9 cellular contexts compared by ENCODE assay signal in genomic region chr12:89166525-89166934, GRCh38.
A peak's percentile ranks its signal among the peaks of the same experiment; 100 is the strongest.
DNase-seq lines count a peak whose midpoint lies in the region; ATAC-seq and TF ChIP-seq lines count a peak whose summit lies in the region.
"Had no signal": no experiment of that assay in that cellular context is flagged by ENCODE, and none has a peak within 500 bp of the region (broad histone marks: within the 10 kb centered on the region; RNA-seq: fewer than 3 reads in every experiment).

No MANE protein-coding gene starts in this region.

- H3K4me1 ChIP-seq in left lung, result peaks cover 5 to 35% of the 10 kb centered on the region in 2 donors
- no peaks in the 10 kb centered on the region for H3K4me1 ChIP-seq in ovary (ENCODE audit: insufficient read depth)

- TF ChIP-seq CTCF in left lung (IDR thresholded peaks at IDR 0.05), result no peak
- no peak for TF ChIP-seq CTCF in ovary (IDR thresholded peaks at IDR 0.05)

- H3K27ac ChIP-seq in left lung (peak overlapping the region in 1 of 2 donors; percentile 71), ovary (no peak overlapping the region)
- H3K27ac ChIP-seq: SK-N-MC had no signal

- TF ChIP-seq EP300 in ovary (IDR thresholded peaks at IDR 0.05), result no peak

- intact Hi-C loops in left lung (cut with DNase I), result no loop called here
- intact Hi-C loops in ovary (cut with DNase I), result no loop called here

- 19 to 38% (median 33%) methylated on average over 1 of the region's 1 CpG for WGBS in ovary, 3 donors

- H3K4me3 ChIP-seq in left lung, result no peak overlapping the region
- no peak overlapping the region for H3K4me3 ChIP-seq in ovary
- H3K4me3 ChIP-seq: SK-N-MC had no signal

- no peak for TF ChIP-seq POLR2A in ovary (IDR thresholded peaks at IDR 0.05)

- no peaks in the 10 kb centered on the region for H3K9me3 ChIP-seq in left lung
- no peaks in the 10 kb centered on the region for H3K9me3 ChIP-seq in ovary

- H3K36me3 ChIP-seq in left lung, result no peaks in the 10 kb centered on the region
- H3K36me3 ChIP-seq in ovary, result no peaks in the 10 kb centered on the region

- DNase-seq in SIG-M5 (lab: John Stamatoyannopoulos, UW) (peak; percentile 78), left lung (no peak), LoVo (ENCODE audit: low spot score) (no peak), ovary (no peak)
- no peak for DNase-seq in activated CD8-positive, alpha-beta memory T cell treated with anti-CD3 and anti-CD28 coated beads, Interleukin-2, amount 50 U/mL, for 48 hours
- no peak for DNase-seq in activated effector memory CD4-positive, alpha-beta T cell treated with anti-CD3 and anti-CD28 coated beads, Interleukin-2, amount 50 U/mL, for 16 hours

- H3K27me3 ChIP-seq in left lung (no peaks in the 10 kb centered on the region), ovary (no peaks in the 10 kb centered on the region)

- ATAC-seq in GM18873 (IDR thresholded peaks at IDR 0.05; ENCODE audit: low FRiP score, unreplicated experiment) (peak; percentile 94), HG02884 (IDR thresholded peaks at IDR 0.05; ENCODE audit: unreplicated experiment) (peak; percentile 95), left lung (peak; percentile 35)

Comparison
In these comparisons a context has a peak if more than half of its experiments do, and no peak if none do; other contexts are left out.
1. ATAC-seq: peak in every context shown above with its lines; median percentile 95 in HG02884; 94 in GM18873; 35 in left lung.